Comparison of ENCODE assay signal across 1 cellular context in genomic region chr2:233867993-233868532, GRCh38.
TF ChIP-seq lines count a peak whose summit lies in the region.

MSL3B (minus strand) TSS chr2:233868386.

TF ChIP-seq in K562, 482 proteins besides CTCF, POLR2A, EP300 and RAD21 (continued from another document and continues in another):
- no peak for TF ChIP-seq ZBTB33 (CRISPR knock-in tag; IDR thresholded peaks at IDR 0.05)
- TF ChIP-seq ZHX1 (conservative IDR thresholded peaks at IDR 0.05; ENCODE audit: low read length) = no peak
- TF ChIP-seq UBTF (IDR thresholded peaks at IDR 0.05; ENCODE audit: borderline replicate concordance in 1 of 2, low read depth in 2 of 2, low read length in 2 of 2) = no peak
- TF ChIP-seq PREB (CRISPR knock-in tag; IDR thresholded peaks at IDR 0.05) = no peak
- TF ChIP-seq ARID3B (CRISPR knock-in tag; IDR thresholded peaks at IDR 0.05; ENCODE audit: borderline replicate concordance) = no peak
- TF ChIP-seq MEIS2 (IDR thresholded peaks at IDR 0.05; ENCODE audit: partially characterized antibody) = peak; percentile 31
- no peak for TF ChIP-seq MBD2 (IDR thresholded peaks at IDR 0.05; ENCODE audit: borderline replicate concordance, low read depth)
- no peak for TF ChIP-seq EZH2 (IDR thresholded peaks at IDR 0.05; ENCODE audit: borderline replicate concordance, low read depth, low read length)
- peak; percentile 86 for TF ChIP-seq PHF8 (IDR thresholded peaks at IDR 0.05; ENCODE audit: borderline replicate concordance, low read length)
- no peak for TF ChIP-seq ZNF140 (CRISPR knock-in tag; IDR thresholded peaks at IDR 0.05)
- no peak for TF ChIP-seq TRIM28 (IDR thresholded peaks at IDR 0.05)
- TF ChIP-seq RBFOX2 (IDR thresholded peaks at IDR 0.05; ENCODE audit: low read depth, low read length) = peak; percentile 86
- no peak for TF ChIP-seq KLF6 (CRISPR knock-in tag; IDR thresholded peaks at IDR 0.05; ENCODE audit: borderline replicate concordance)
- peak; percentile 32; the same call in 1 of the 2 replicates for TF ChIP-seq ZBTB12 (CRISPR knock-in tag; IDR thresholded peaks at IDR 0.05)
- TF ChIP-seq MBD1 (CRISPR knock-in tag; IDR thresholded peaks at IDR 0.05) = no peak
- TF ChIP-seq ZNF609 (CRISPR knock-in tag; IDR thresholded peaks at IDR 0.05; ENCODE audit: borderline replicate concordance) = no peak
- TF ChIP-seq ID3 (CRISPR knock-in tag; IDR thresholded peaks at IDR 0.05) = no peak
- TF ChIP-seq ID3 (tag; IDR thresholded peaks at IDR 0.05) = no peak
- no peak for TF ChIP-seq BRF2 (IDR thresholded peaks at IDR 0.05; ENCODE audit: borderline replicate concordance, insufficient read depth, insufficient read length)
- no peak for TF ChIP-seq ZKSCAN8 (CRISPR knock-in tag; IDR thresholded peaks at IDR 0.05)
- no peak for TF ChIP-seq PHF21A (IDR thresholded peaks at IDR 0.05; ENCODE audit: borderline replicate concordance, low read depth)
- TF ChIP-seq SAFB (IDR thresholded peaks at IDR 0.05; ENCODE audit: borderline replicate concordance, low read depth, low read length) = no peak
- TF ChIP-seq XRCC5 (IDR thresholded peaks at IDR 0.05; ENCODE audit: low read depth, low read length) = no peak
- TF ChIP-seq RBM25 (IDR thresholded peaks at IDR 0.05; ENCODE audit: low read depth, low read length, severe bottlenecking) = no peak
- TF ChIP-seq E2F3 (CRISPR knock-in tag; IDR thresholded peaks at IDR 0.05) = 0 out of 2 replicates have a peak, but pooled peaks have one; percentile 32
- TF ChIP-seq ZNF780A (CRISPR knock-in tag; IDR thresholded peaks at IDR 0.05) = no peak
- peak; percentile 73; the same call in 1 of the 2 replicates for TF ChIP-seq EP400 (IDR thresholded peaks at IDR 0.05)
- TF ChIP-seq ATF2 (CRISPR knock-in tag; IDR thresholded peaks at IDR 0.05) = no peak
- TF ChIP-seq ZNF589 (CRISPR knock-in tag; IDR thresholded peaks at IDR 0.05; ENCODE audit: low read depth) = no peak
- no peak for TF ChIP-seq COPS2 (conservative IDR thresholded peaks at IDR 0.05)
- TF ChIP-seq MTA1 (IDR thresholded peaks at IDR 0.05; ENCODE audit: borderline replicate concordance) = peak; percentile 82
- TF ChIP-seq XRCC4 (IDR thresholded peaks at IDR 0.05; ENCODE audit: extremely low read depth, insufficient read depth, insufficient read length) = no peak
- no peak for TF ChIP-seq PHTF2 (CRISPR knock-in tag; IDR thresholded peaks at IDR 0.05)
